In genomic region chr17:60766778-60767190, GRCh38 we compare ENCODE assay signal across 33 cellular contexts.
A peak's percentile ranks its signal among the peaks of the same experiment; 100 is the strongest.
DNase-seq lines count a peak whose midpoint lies in the region; ATAC-seq, FAIRE-seq and TF ChIP-seq lines count a peak whose summit lies in the region.
"Had no signal": no experiment of that assay in that cellular context is flagged by ENCODE, and none has a peak within 500 bp of the region (broad histone marks: within the 10 kb centered on the region; RNA-seq: fewer than 3 reads in every experiment).

No MANE protein-coding gene starts in this region.

- no peak overlapping the region for H2BK120ac ChIP-seq in H9 (ENCODE audit: low read depth, low read length, poor library complexity, severe bottlenecking)

- H3K4me3 ChIP-seq in HepG2 (replicated peaks in 1 of 3; ENCODE audit: insufficient read depth in 1 of 3, low read depth in 2 of 3, low read length in 3 of 3) = no peak overlapping the region; a peak in 1 of 6 replicates
- H3K4me3 ChIP-seq: ascending aorta, cardiac muscle cell, lung, pancreas, SJSA1, skin epidermis, transverse colon had no signal

- H2BK12ac ChIP-seq in H9 (ENCODE audit: insufficient read length, low read depth, low read length) = no peak overlapping the region

- no peak overlapping the region for H4K5ac ChIP-seq in H9 (ENCODE audit: insufficient read length, low read depth, low read length)

- H3K23me2 ChIP-seq in H9 (ENCODE audit: insufficient read length, low read depth, low read length, poor library complexity, severe bottlenecking) = no peaks in the 10 kb centered on the region

- no peak overlapping the region for H3K23ac ChIP-seq in H9 (ENCODE audit: insufficient read length, low read depth, low read length)

- intact Hi-C loops in HepG2 (cut with micrococcal nuclease; ENCODE audit: unreplicated experiment) = no loop called here

- no TSS peak for BruUV-seq in HepG2 (replicated peaks; lab: Mats Ljungman, UMichigan)

- no peak overlapping the region for H2BK20ac ChIP-seq in H9 (ENCODE audit: low read depth, low read length, poor library complexity, severe bottlenecking)

- H3K27me3 Mint-ChIP-seq in H9 (ENCODE audit: low read depth) = no peaks in the 10 kb centered on the region
- H3K27me3 Mint-ChIP-seq in activated CD4-positive, alpha-beta memory T cell treated with anti-CD3 and anti-CD28 coated beads, Interleukin-2, amount 10 ng/mL, durations not matched to agents 7 days and 5 days = peaks cover 6% of the 10 kb centered on the region
- H3K27me3 Mint-ChIP-seq: activated naive CD8-positive, alpha-beta T cell treated with anti-CD3 and anti-CD28 coated beads for 36 hours; dendritic cell treated with granulocyte-macrophage colony-stimulating factor and Interleukin-4, amounts not matched to agents 40 ng/mL and 50 ng/mL, for 4 days; T-cell had no signal

- H2BK15ac ChIP-seq in H9 (ENCODE audit: low read depth, low read length) = no peak overlapping the region

- H4K91ac ChIP-seq in H9 (ENCODE audit: insufficient read length, low read depth, low read length) = no peak overlapping the region

- POLR2A ChIA-PET in activated CD4-positive, alpha-beta memory T cell treated with anti-CD3 and anti-CD28 coated beads, Interleukin-2, amount 10 ng/mL, durations not matched to agents 7 days and 5 days (lab: Charles Lee) = interaction anchor here (1.4 kb wide), 1 partner anchor 90 kb away, joined by 3 read pairs; the partner anchor contains the start of gene BCAS3
- POLR2A ChIA-PET in HepG2 (lab: Yijun Ruan, JAX) = interaction anchor here (1.4 kb wide), 1 partner anchor 89 kb away, joined by 3 read pairs; the partner anchor contains the start of gene BCAS3

- H3K27ac ChIP-seq in H9 (ENCODE audit: insufficient read length, low read depth, low read length) (no peak overlapping the region), HepG2 (ENCODE audit: extremely low read length, insufficient read depth, low read length) (no peak overlapping the region)
- H3K27ac ChIP-seq: ascending aorta, cardiac muscle cell, pancreas, SJSA1, skin epidermis, transverse colon had no signal

- no peak overlapping the region for H3K18ac ChIP-seq in H9 (ENCODE audit: insufficient read length, low read depth, low read length)

- H3K56ac ChIP-seq in H9 (ENCODE audit: insufficient read length, low read depth, low read length) = no peak overlapping the region

- H4K8ac ChIP-seq in H9 (replicated peaks; ENCODE audit: insufficient read length, low read depth, low read length) = no peak overlapping the region

- H3K9me3 ChIP-seq in H9 (ENCODE audit: control insufficient read depth, low read depth, low read length) (no peaks in the 10 kb centered on the region), HepG2 (ENCODE audit: low read length) (no peaks in the 10 kb centered on the region)
- H3K9me3 ChIP-seq: ascending aorta, pancreas, SJSA1, transverse colon had no signal

- H3K79me2 ChIP-seq in H9 (ENCODE audit: insufficient read depth, low read length) (no peaks in the 10 kb centered on the region), HepG2 (ENCODE audit: insufficient read depth, low read length) (no peaks in the 10 kb centered on the region)

- H3T11ph ChIP-seq in H9 (ENCODE audit: low read length) = no peak overlapping the region

- TF ChIP-seq POLR2A in HepG2 (IDR thresholded peaks at IDR 0.05; ENCODE audit: insufficient read depth in 1 of 2, low read depth in 2 of 2, low read length in 2 of 2) = no peak

- H3K4me1 ChIP-seq in H9 (ENCODE audit: insufficient read depth, low read length) = no peaks in the 10 kb centered on the region
- H3K4me1 ChIP-seq in HepG2 (ENCODE audit: insufficient read depth, low read length) = peaks cover 31% of the 10 kb centered on the region
- H3K4me1 ChIP-seq: ascending aorta, pancreas, SJSA1, transverse colon had no signal

- WGBS in H9 (ENCODE audit: extremely low coverage, insufficient read length, low lambda C conversion rate) = no CpG with 5 or more reads among the region's 13 CpGs
- 86% methylated on average over 8 of the region's 13 CpGs for WGBS in HepG2 (ENCODE audit: low lambda C conversion rate)

- peak; percentile 0 for DNase-seq in COLO668 (lab: John Stamatoyannopoulos, UW; ENCODE audit: unreplicated experiment)
- peak; percentile 80 for DNase-seq in H9
- peak; percentile 60 for DNase-seq in activated CD4-positive, alpha-beta memory T cell treated with anti-CD3 and anti-CD28 coated beads, Interleukin-2, amount 10 ng/mL, durations not matched to agents 7 days and 5 days
- DNase-seq in HepG2 (ENCODE audit: low spot score) = peak; percentile 64
- no peak for DNase-seq in T-helper 9 cell
- no peak for DNase-seq in SKM-1 (lab: John Stamatoyannopoulos, UW; ENCODE audit: unreplicated experiment)
- no peak for DNase-seq in nucleus accumbens (lab: John Stamatoyannopoulos, UW)
- DNase-seq: activated naive CD8-positive, alpha-beta T cell treated with anti-CD3 and anti-CD28 coated beads for 36 hours; activated T-cell treated with anti-CD3 and anti-CD28 coated beads, Interleukin-2, amount 50 U/mL, for 72 hours; DMS 273 treated with DMSO at 0.1 percent for 48 hours; EL; KBM-7; MM.1S; NCI-H1417 treated with DMSO at 0.1 percent for 48 hours; NCI-H2081; NCI-H226; NCI-H774; pancreas; retina; stimulated activated CD8-positive, alpha-beta memory T cell treated with anti-CD3 and anti-CD28 coated beads, Interleukin-4, amount 100 ng/mL, for 48 hours; transverse colon had no signal

- TF ChIP-seq CTCF in H9 (conservative IDR thresholded peaks at IDR 0.05) (no peak), HepG2 (CRISPR knock-in tag; IDR thresholded peaks at IDR 0.05) (no peak)

- no peak overlapping the region for H3K4me3 Mint-ChIP-seq in H9
- H3K4me3 Mint-ChIP-seq in activated CD4-positive, alpha-beta memory T cell treated with anti-CD3 and anti-CD28 coated beads, Interleukin-2, amount 10 ng/mL, durations not matched to agents 7 days and 5 days = no peak overlapping the region
- H3K4me3 Mint-ChIP-seq: activated naive CD8-positive, alpha-beta T cell treated with anti-CD3 and anti-CD28 coated beads for 36 hours; activated T-cell treated with anti-CD3 and anti-CD28 coated beads, Interleukin-2, amount 50 U/mL, for 72 hours; dendritic cell treated with granulocyte-macrophage colony-stimulating factor and Interleukin-4, amounts not matched to agents 40 ng/mL and 50 ng/mL, for 4 days; nephron had no signal

- H3K79me1 ChIP-seq in H9 (ENCODE audit: insufficient read depth, low read depth, low read length, poor library complexity, severe bottlenecking) = no peaks in the 10 kb centered on the region

- H3K9ac ChIP-seq in H9 (ENCODE audit: extremely low read depth, insufficient read length, low read length) (no peak overlapping the region), HepG2 (ENCODE audit: insufficient read depth, low read depth, low read length) (no peak overlapping the region)

- peaks cover 2% of the 10 kb centered on the region in 2 experiments; a peak in 2 of 4 replicates for H3K4me1 Mint-ChIP-seq in H9
- H3K4me1 Mint-ChIP-seq in activated CD4-positive, alpha-beta memory T cell treated with anti-CD3 and anti-CD28 coated beads, Interleukin-2, amount 10 ng/mL, durations not matched to agents 7 days and 5 days = peaks cover 17% of the 10 kb centered on the region
- H3K4me1 Mint-ChIP-seq: nephron had no signal

- no peak overlapping the region for H3K4me2 ChIP-seq in H9 (ENCODE audit: insufficient read depth, insufficient read length, low read length)
- peak overlapping the region; percentile 37 for H3K4me2 ChIP-seq in HepG2 (ENCODE audit: low read depth, low read length)

- no peak overlapping the region for H2AK5ac ChIP-seq in H9 (ENCODE audit: insufficient read length, low read length)

- FAIRE-seq in HepG2 (lab: Jason Lieb, UNC) = no peak
- FAIRE-seq: endometrium, frontal cortex, pancreas, TTC549 had no signal

- H3K14ac ChIP-seq in H9 (ENCODE audit: insufficient read depth, low read length) = no peak overlapping the region

- H4K20me1 ChIP-seq in H9 (ENCODE audit: control insufficient read depth, insufficient read depth, insufficient read length) (no peaks in the 10 kb centered on the region), HepG2 (ENCODE audit: insufficient read depth, low read length) (no peaks in the 10 kb centered on the region)

- H3K27me3 ChIP-seq in H9 (ENCODE audit: insufficient read depth, low read length) (no peaks in the 10 kb centered on the region), HepG2 (ENCODE audit: control insufficient read depth in 1 of 2, insufficient read depth in 2 of 2, low read length in 2 of 2) (no peaks in the 10 kb centered on the region)
- H3K27me3 ChIP-seq: ascending aorta, cardiac muscle cell, pancreas, SJSA1, transverse colon had no signal

- CTCF ChIA-PET in activated CD4-positive, alpha-beta memory T cell treated with anti-CD3 and anti-CD28 coated beads, Interleukin-2, amount 10 ng/mL, durations not matched to agents 7 days and 5 days (lab: Charles Lee) = no interaction called here
- CTCF ChIA-PET in HepG2 (lab: Yijun Ruan, JAX; ENCODE audit: low intra/inter-chr PET ratio, low total read pairs) = no interaction called here

- peaks cover 18 to 24% of the 10 kb centered on the region in 2 experiments for H3K9me3 Mint-ChIP-seq in H9
- H3K9me3 Mint-ChIP-seq in activated CD4-positive, alpha-beta memory T cell treated with anti-CD3 and anti-CD28 coated beads, Interleukin-2, amount 10 ng/mL, durations not matched to agents 7 days and 5 days = peaks cover 17% of the 10 kb centered on the region

- H3K36me3 ChIP-seq in HepG2 (replicated peaks in 1 of 2; ENCODE audit: control insufficient read depth in 1 of 2, insufficient read depth in 2 of 2, low read length in 2 of 2) = no peaks in the 10 kb centered on the region
- H3K36me3 ChIP-seq: ascending aorta, cardiac muscle cell, pancreas, SJSA1, transverse colon had no signal

- H3K4ac ChIP-seq in H9 (ENCODE audit: low read depth, low read length) = no peak overlapping the region

- TF ChIP-seq RAD21 in HepG2 (CRISPR knock-in tag; IDR thresholded peaks at IDR 0.05) = no peak

- in situ Hi-C loops in HepG2 (cut with HindIII; ENCODE audit: extremely low pct_ligation_motif_present, low pct_unique_long_range_greater_than_20kb) = no loop called here

- H2AFZ ChIP-seq in H9 (ENCODE audit: low read length) (no peak overlapping the region), HepG2 (ENCODE audit: low read length) (no peak overlapping the region)

- TF ChIP-seq EP300 in HepG2 (IDR thresholded peaks at IDR 0.05; ENCODE audit: low read depth in 2 of 2, low read length in 2 of 2) = no peak
- TF ChIP-seq EP300 in HepG2 (CRISPR knock-in tag; IDR thresholded peaks at IDR 0.05; ENCODE audit: borderline replicate concordance) = no peak

- ATAC-seq in HepG2 = peak; percentile 31
- ATAC-seq: activated CD4-positive, CD25-positive, alpha-beta regulatory T cell treated with anti-CD3 and anti-CD28 coated beads, Interleukin-2, amount 50 U/mL, for 24 hours; activated T-cell treated with anti-CD3 and anti-CD28 coated beads, Interleukin-2, amount 50 U/mL, for 72 hours; pancreas had no signal

- peaks cover 5 to 24% (median 8%) of the 10 kb centered on the region in 3 experiments for H3K36me3 Mint-ChIP-seq in H9 (ENCODE audit: insufficient read depth in 1 of 3, low read depth in 3 of 3)
- peaks cover 37% of the 10 kb centered on the region for H3K36me3 Mint-ChIP-seq in activated CD4-positive, alpha-beta memory T cell treated with anti-CD3 and anti-CD28 coated beads, Interleukin-2, amount 10 ng/mL, durations not matched to agents 7 days and 5 days (ENCODE audit: low read depth)

- H3K27ac Mint-ChIP-seq in H9 = no peak overlapping the region
- H3K27ac Mint-ChIP-seq in activated CD4-positive, alpha-beta memory T cell treated with anti-CD3 and anti-CD28 coated beads, Interleukin-2, amount 10 ng/mL, durations not matched to agents 7 days and 5 days = peak overlapping the region; percentile 59
- H3K27ac Mint-ChIP-seq: activated naive CD8-positive, alpha-beta T cell treated with anti-CD3 and anti-CD28 coated beads for 36 hours; activated T-cell treated with anti-CD3 and anti-CD28 coated beads, Interleukin-2, amount 50 U/mL, for 72 hours; dendritic cell treated with granulocyte-macrophage colony-stimulating factor and Interleukin-4, amounts not matched to agents 40 ng/mL and 50 ng/mL, for 4 days; nephron had no signal

- no peak overlapping the region for H2BK5ac ChIP-seq in H9 (ENCODE audit: insufficient read length, low read length)

Comparison
In these comparisons a context has a peak if more than half of its experiments do, and no peak if none do; other contexts are left out.
1. DNase-seq: peak in COLO668 (single experiment), H9 (single experiment), activated CD4-positive, alpha-beta memory T cell treated with anti-CD3 and anti-CD28 coated beads, Interleukin-2, amount 10 ng/mL, durations not matched to agents 7 days and 5 days (single experiment) and HepG2 (single experiment); none in T-helper 9 cell (single experiment), SKM-1 (single experiment) and nucleus accumbens (0 of 56).